28 cellular contexts compared by ENCODE assay signal in genomic region chr7:101510297-101510696, GRCh38.
"Had no signal": no experiment of that assay in that cellular context is flagged by ENCODE, and none has a peak within 500 bp of the region (broad histone marks: within the 10 kb centered on the region; RNA-seq: fewer than 3 reads in every experiment).

No MANE protein-coding gene starts in this region.

- H3K36me3 ChIP-seq: colonic mucosa, esophagus muscularis mucosa, esophagus squamous epithelium, gastrocnemius medialis, gastroesophageal sphincter, heart left ventricle, heart right ventricle had no signal

- H3K4me3 ChIP-seq: colonic mucosa, coronary artery, dorsolateral prefrontal cortex, esophagus muscularis mucosa, esophagus squamous epithelium, gastrocnemius medialis, gastroesophageal sphincter, heart left ventricle, heart right ventricle had no signal

- H3K4me1 ChIP-seq: colonic mucosa, esophagus muscularis mucosa, foreskin keratinocyte, gastrocnemius medialis, gastroesophageal sphincter, heart left ventricle, heart right ventricle had no signal

- H3K27ac Mint-ChIP-seq: dendritic cell treated with granulocyte-macrophage colony-stimulating factor and Interleukin-4, amounts not matched to agents 40 ng/mL and 50 ng/mL, for 4 days; effector memory CD8-positive, alpha-beta T cell; endodermal cell had no signal

- H3K27ac ChIP-seq: colonic mucosa, coronary artery, dorsolateral prefrontal cortex, epithelial cell of prostate, esophagus muscularis mucosa, esophagus squamous epithelium, foreskin keratinocyte, gastrocnemius medialis, gastroesophageal sphincter, heart left ventricle, heart right ventricle had no signal

- H3K4me3 Mint-ChIP-seq: dendritic cell treated with granulocyte-macrophage colony-stimulating factor and Interleukin-4, amounts not matched to agents 40 ng/mL and 50 ng/mL, for 4 days; effector memory CD8-positive, alpha-beta T cell; endodermal cell had no signal

- FAIRE-seq: colon, endometrium, endothelial cell of umbilical vein had no signal

- H3K9me3 Mint-ChIP-seq: dendritic cell treated with granulocyte-macrophage colony-stimulating factor and Interleukin-4, amounts not matched to agents 40 ng/mL and 50 ng/mL, for 4 days; effector memory CD8-positive, alpha-beta T cell had no signal

- H3K9me3 ChIP-seq: colonic mucosa, esophagus muscularis mucosa, esophagus squamous epithelium, gastrocnemius medialis, gastroesophageal sphincter, heart left ventricle, heart right ventricle had no signal

- H3K27me3 ChIP-seq: colonic mucosa had no signal

- DNase-seq: colonic mucosa; cortex of kidney; dermis blood vessel endothelial cell; dorsolateral prefrontal cortex; effector CD4-positive, alpha-beta T cell; effector CD8-positive, alpha-beta T cell; effector memory CD4-positive, alpha-beta T cell; effector memory CD8-positive, alpha-beta T cell; endodermal cell; erythroblast; esophagus squamous epithelium; foreskin fibroblast; foreskin keratinocyte; foreskin melanocyte; gastrocnemius medialis; glutamatergic neuron; head of caudate nucleus; heart right ventricle had no signal

- ATAC-seq: effector memory CD8-positive, alpha-beta T cell; esophagus mucosa; foreskin keratinocyte; gastrocnemius medialis; gastroesophageal sphincter; heart left ventricle; heart right ventricle had no signal
